ENCODE assay signal across 1 cellular context in genomic region chr3:160928183-160928718, GRCh38.
TF ChIP-seq lines count a peak whose summit lies in the region.

No MANE protein-coding gene starts in this region.

TF ChIP-seq in GM23338, 12 proteins besides CTCF, POLR2A, EP300 and RAD21 (continued from another document):
- no peak for TF ChIP-seq ZNF462 (CRISPR knock-in tag; IDR thresholded peaks at IDR 0.05)
- no peak for TF ChIP-seq JUNB (IDR thresholded peaks at IDR 0.05; ENCODE audit: unreplicated experiment)
- no peak for TF ChIP-seq POLR2AphosphoS5 (IDR thresholded peaks at IDR 0.05; ENCODE audit: low read depth)
